ENCODE assay signal across 10 cellular contexts in the genomic region with DNA sequence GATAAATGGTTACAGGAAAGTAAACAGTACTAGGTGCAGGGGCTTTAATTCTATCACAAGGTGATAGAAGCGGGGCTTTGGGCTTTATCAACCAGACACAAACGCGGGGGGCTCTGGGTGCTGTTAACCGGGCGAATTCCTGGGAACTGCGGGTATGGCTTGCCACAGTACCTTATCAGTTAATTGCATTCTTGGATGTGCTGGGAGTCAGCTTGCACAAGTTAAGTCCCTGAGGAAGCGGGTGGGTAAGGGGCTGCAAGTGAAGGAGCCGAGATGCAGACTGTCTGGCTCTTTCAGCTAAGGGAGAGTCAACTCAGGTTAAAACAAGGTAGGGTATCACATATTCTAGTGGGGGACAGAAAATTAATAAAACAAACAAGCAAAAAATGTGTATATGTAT. TPM values are rescaled to one million over a fixed set of nuclear protein-coding genes. Genes with fewer than 3 reads are reported as not detected.
A peak's percentile ranks its signal among the peaks of the same experiment; 100 is the strongest.
DNase-seq lines count a peak whose midpoint lies in the region; ATAC-seq and TF ChIP-seq lines count a peak whose summit lies in the region.
"Had no signal": no experiment of that assay in that cellular context is flagged by ENCODE, and none has a peak within 500 bp of the region (broad histone marks: within the 10 kb centered on the region; RNA-seq: fewer than 3 reads in every experiment).

No MANE protein-coding gene starts in this region.

- peak overlapping the region; percentile 61 to 71 (median 66) for H3K27ac ChIP-seq in esophagus muscularis mucosa (replicated peaks in 1 of 4)
- peak overlapping the region; percentile 79 to 82 for H3K27ac ChIP-seq in prostate gland
- H3K27ac ChIP-seq: PC-9 had no signal

- TF ChIP-seq EP300 in esophagus muscularis mucosa (IDR thresholded peaks at IDR 0.05): no peak

- CTCF ChIA-PET in Calu3 (lab: Charles Lee): no interaction called here
- CTCF ChIA-PET in T-cell (lab: Charles Lee): interaction anchor here in 1 of 2 donors (0.6 to 1.4 kb wide), 3 partner anchors 113 to 638 kb away, joined by 3 to 4 read pairs (median 3); no protein-coding TSS in a partner anchor

- TF ChIP-seq CTCF in Calu3 (IDR thresholded peaks at IDR 0.05; ENCODE audit: unreplicated experiment) (no peak), esophagus muscularis mucosa (IDR thresholded peaks at IDR 0.05) (no peak), prostate gland (IDR thresholded peaks at IDR 0.05) (no peak)

- no peaks in the 10 kb centered on the region for H3K9me3 Mint-ChIP-seq in Calu3 (ENCODE audit: low read depth, unreplicated experiment)
- H3K9me3 Mint-ChIP-seq in T-cell: no peaks in the 10 kb centered on the region
- H3K9me3 Mint-ChIP-seq: brain had no signal

- no peak for DNase-seq in Calu3
- DNase-seq in T-cell: peak in 2 of 34 experiments; percentile 1 to 4
- no peak for DNase-seq in esophagus muscularis mucosa (ENCODE audit: extremely low spot score)
- no peak for DNase-seq in prostate gland (ENCODE audit: low spot score)
- DNase-seq in NCI-H187 treated with DMSO at 0.1 percent for 48 hours (lab: John Stamatoyannopoulos, UW): no peak
- no peak for DNase-seq in MV-4-11 (lab: John Stamatoyannopoulos, UW)

- POLR2A ChIA-PET in T-cell (lab: Charles Lee): interaction anchor here (0.6 to 1.4 kb wide), 3 partner anchors 8 to 111 kb away, joined by 3 to 4 read pairs (median 3); no protein-coding TSS in a partner anchor

- H3K27me3 ChIP-seq in esophagus muscularis mucosa (no peaks in the 10 kb centered on the region), prostate gland (replicated peaks; ENCODE audit: insufficient read depth) (no peaks in the 10 kb centered on the region)

- H3K4me1 ChIP-seq in esophagus muscularis mucosa (peaks cover 0 to 21% (median 9%) of the 10 kb centered on the region in 4 donors), prostate gland (replicated peaks) (no peaks in the 10 kb centered on the region)

- H3K36me3 ChIP-seq in esophagus muscularis mucosa: peaks cover 0 to 8% (median 0%) of the 10 kb centered on the region in 4 donors
- H3K36me3 ChIP-seq in prostate gland: no peaks in the 10 kb centered on the region

- WGBS in esophagus muscularis mucosa: 30% methylated on average over 8 of the region's 8 CpGs
- 6% methylated on average over 8 of the region's 8 CpGs for WGBS in prostate gland

- TF ChIP-seq POLR2A in esophagus muscularis mucosa (IDR thresholded peaks at IDR 0.05; ENCODE audit: low read depth): no peak
- no peak for TF ChIP-seq POLR2A in prostate gland (IDR thresholded peaks at IDR 0.05)

- peaks cover 9% of the 10 kb centered on the region for H3K36me3 Mint-ChIP-seq in Calu3 (ENCODE audit: insufficient read depth, unreplicated experiment)
- peaks cover 52% of the 10 kb centered on the region for H3K36me3 Mint-ChIP-seq in T-cell
- H3K36me3 Mint-ChIP-seq: brain had no signal

- no TSS peak for BruUV-seq in Calu3 (replicated peaks; lab: Mats Ljungman, UMichigan)

- H3K27ac Mint-ChIP-seq in Calu3 (ENCODE audit: unreplicated experiment) (no peak overlapping the region), T-cell (peak overlapping the region; percentile 97 to 99)

- H3K9me3 ChIP-seq in esophagus muscularis mucosa (no peaks in the 10 kb centered on the region), prostate gland (no peaks in the 10 kb centered on the region)

- H3K4me1 Mint-ChIP-seq in Calu3 (ENCODE audit: low read depth, unreplicated experiment) (peaks cover 16% of the 10 kb centered on the region), T-cell (peaks cover 75 to 98% (median 76%) of the 10 kb centered on the region in 3 donors)
- H3K4me1 Mint-ChIP-seq: brain had no signal

- ATAC-seq in T-cell (replicated peaks in 1 of 4) (peak in 3 of 4 experiments; percentile 4 to 10 (median 5)), HG03439 (IDR thresholded peaks at IDR 0.05; ENCODE audit: unreplicated experiment) (no peak), GM21528 (IDR thresholded peaks at IDR 0.05; ENCODE audit: low FRiP score, unreplicated experiment) (no peak)

- H3K4me3 ChIP-seq in esophagus muscularis mucosa: peak overlapping the region; percentile 49 to 59 (median 54)
- H3K4me3 ChIP-seq in prostate gland: peak overlapping the region; percentile 40 to 46
- H3K4me3 ChIP-seq: PC-9 had no signal

- H3K4me3 Mint-ChIP-seq in Calu3 (ENCODE audit: low read depth, unreplicated experiment) (peak overlapping the region; percentile 75), T-cell (peak overlapping the region; percentile 94 to 98 (median 95))

- H3K27me3 Mint-ChIP-seq in Calu3 (ENCODE audit: unreplicated experiment) (no peaks in the 10 kb centered on the region), T-cell (no peaks in the 10 kb centered on the region)

- intact Hi-C loops in Calu3 (cut with micrococcal nuclease; ENCODE audit: unreplicated experiment) (loop anchor here (10.0 kb wide), 1 partner anchor 157 kb away; no protein-coding TSS in a partner anchor), esophagus muscularis mucosa (cut with DNase I) (no loop called here), prostate gland (cut with DNase I) (no loop called here)

RNA-seq across cellular contexts. Expression of a gene that starts 0.7 kb away (rescaled TPM):
- 10.3 and 26.6 TPM in 2 replicates for total RNA-seq in Calu3 (2022)
- 10 to 100 TPM; 24.7 to 61.3 (median 36.5) TPM for total RNA-seq in T-cell
- total RNA-seq in esophagus muscularis mucosa: 1 to 10 TPM; 4.1 to 9.6 (median 5.0) TPM
- total RNA-seq in prostate gland: 1 to 10 TPM; 6.0 to 6.1 TPM

RNA-seq across cellular contexts. Expression of a gene that starts 22.3 kb away (rescaled TPM):
- total RNA-seq in Calu3 (2022) (0.19 and 0.24 TPM in 2 replicates), T-cell (under 1 TPM in 3 of 5 donors, not detected in 2; 0.19 to 0.35 (median 0.25) TPM), esophagus muscularis mucosa (not detected), prostate gland (not detected)
- total RNA-seq: PC-9 had no signal

Comparison
In these comparisons a context has a peak if more than half of its experiments do, and no peak if none do; other contexts are left out.
1. ATAC-seq: peak in T-cell (3 of 4); none in HG03439 (single experiment) and GM21528 (single experiment).